In genomic region chr13:114155923-114156883, GRCh38 we compare ENCODE assay signal across 14 cellular contexts. TPM values are rescaled to one million over a fixed set of nuclear protein-coding genes. Genes with fewer than 3 reads are reported as not detected.
DNase-seq lines count a peak whose midpoint lies in the region; ATAC-seq and TF ChIP-seq lines count a peak whose summit lies in the region.
"Had no signal": no experiment of that assay in that cellular context is flagged by ENCODE, and none has a peak within 500 bp of the region (broad histone marks: within the 10 kb centered on the region; RNA-seq: fewer than 3 reads in every experiment).

No MANE protein-coding gene starts in this region.

- peak overlapping the region; percentile 62 to 82 (median 78) for H3K4me3 Mint-ChIP-seq in CD4-positive, CD25-positive, alpha-beta regulatory T cell
- peak overlapping the region; percentile 33 for H3K4me3 Mint-ChIP-seq in activated CD8-positive, alpha-beta T cell treated with anti-CD3 and anti-CD28 coated beads, Interleukin-2, amount 10 ng/mL, durations not matched to agents 7 days and 5 days

- CTCF ChIA-PET in activated CD8-positive, alpha-beta T cell treated with anti-CD3 and anti-CD28 coated beads, Interleukin-2, amount 10 ng/mL, durations not matched to agents 7 days and 5 days (lab: Charles Lee) = no interaction called here
- CTCF ChIA-PET in GM10248 (lab: Yijun Ruan, JAX) = no interaction called here

- H3K4me1 Mint-ChIP-seq in CD4-positive, CD25-positive, alpha-beta regulatory T cell = peaks cover 36 to 83% (median 69%) of the 10 kb centered on the region in 4 donors
- peaks cover 62% of the 10 kb centered on the region for H3K4me1 Mint-ChIP-seq in activated CD8-positive, alpha-beta T cell treated with anti-CD3 and anti-CD28 coated beads, Interleukin-2, amount 10 ng/mL, durations not matched to agents 7 days and 5 days (ENCODE audit: low read depth)

- POLR2A ChIA-PET in activated CD8-positive, alpha-beta T cell treated with anti-CD3 and anti-CD28 coated beads, Interleukin-2, amount 10 ng/mL, durations not matched to agents 7 days and 5 days (lab: Charles Lee) = no interaction called here
- POLR2A ChIA-PET in GM10248 (lab: Yijun Ruan, JAX) = no interaction called here

- intact Hi-C loops in mucosa of descending colon (cut with DNase I, micrococcal nuclease) = no loop called here

- no peak for TF ChIP-seq CTCF in mucosa of descending colon (IDR thresholded peaks at IDR 0.05)
- TF ChIP-seq CTCF in GM10248 (IDR thresholded peaks at IDR 0.05; ENCODE audit: control extremely low read depth, extremely low read depth, low read depth, missing control alignments) = no peak
- no peak for TF ChIP-seq CTCF in suprapubic skin (IDR thresholded peaks at IDR 0.05)

- ATAC-seq in CD4-positive, CD25-positive, alpha-beta regulatory T cell (ENCODE audit: low read depth in 2 of 2) = no peak
- peak; percentile 45 for ATAC-seq in activated CD8-positive, alpha-beta T cell treated with anti-CD3 and anti-CD28 coated beads, Interleukin-2, amount 10 ng/mL, durations not matched to agents 7 days and 5 days
- peak; percentile 4 for ATAC-seq in mucosa of descending colon
- ATAC-seq: sciatic nerve had no signal

- H3K27me3 ChIP-seq in CD4-positive, CD25-positive, alpha-beta regulatory T cell (ENCODE audit: control insufficient read depth, insufficient read depth, low read length) = no peaks in the 10 kb centered on the region
- no peaks in the 10 kb centered on the region; the same call in 1 of the 2 replicates for H3K27me3 ChIP-seq in H7 (ENCODE audit: control insufficient read depth, insufficient read depth, low read length)
- H3K27me3 ChIP-seq in suprapubic skin = no peaks in the 10 kb centered on the region
- H3K27me3 ChIP-seq: cardiac muscle cell had no signal

- peaks cover 5% of the 10 kb centered on the region for H3K36me3 Mint-ChIP-seq in CD4-positive, CD25-positive, alpha-beta regulatory T cell
- H3K36me3 Mint-ChIP-seq in activated CD8-positive, alpha-beta T cell treated with anti-CD3 and anti-CD28 coated beads, Interleukin-2, amount 10 ng/mL, durations not matched to agents 7 days and 5 days (ENCODE audit: low read depth) = no peaks in the 10 kb centered on the region

- peaks cover 0 to 6% (median 3%) of the 10 kb centered on the region in 7 donors for H3K9me3 Mint-ChIP-seq in CD4-positive, CD25-positive, alpha-beta regulatory T cell
- no peaks in the 10 kb centered on the region for H3K9me3 Mint-ChIP-seq in activated CD8-positive, alpha-beta T cell treated with anti-CD3 and anti-CD28 coated beads, Interleukin-2, amount 10 ng/mL, durations not matched to agents 7 days and 5 days (ENCODE audit: insufficient read depth)

- peak overlapping the region; percentile 37 for H3K4me3 ChIP-seq in CD4-positive, CD25-positive, alpha-beta regulatory T cell (ENCODE audit: low read depth, low read length)
- no peak overlapping the region for H3K4me3 ChIP-seq in H7 (ENCODE audit: insufficient read depth, low read depth, low read length)
- no peak overlapping the region for H3K4me3 ChIP-seq in mucosa of descending colon
- H3K4me3 ChIP-seq in suprapubic skin = no peak overlapping the region
- H3K4me3 ChIP-seq: cardiac muscle cell had no signal

- H3K9me3 ChIP-seq in CD4-positive, CD25-positive, alpha-beta regulatory T cell (ENCODE audit: control insufficient read depth in 2 of 2, low read length in 2 of 2) = no peaks in the 10 kb centered on the region
- H3K9me3 ChIP-seq in mucosa of descending colon (no peaks in the 10 kb centered on the region), suprapubic skin (no peaks in the 10 kb centered on the region)

- peak overlapping the region; percentile 77 for H3K27ac ChIP-seq in CD4-positive, CD25-positive, alpha-beta regulatory T cell (ENCODE audit: insufficient read depth, low read length, poor library complexity, severe bottlenecking)
- H3K27ac ChIP-seq in suprapubic skin = no peak overlapping the region
- H3K27ac ChIP-seq: cardiac muscle cell, epithelial cell of prostate had no signal

- peaks cover 57% of the 10 kb centered on the region for H3K4me1 ChIP-seq in CD4-positive, CD25-positive, alpha-beta regulatory T cell (ENCODE audit: control insufficient read depth, insufficient read depth, low read length, poor library complexity, severe bottlenecking)
- H3K4me1 ChIP-seq in mucosa of descending colon (ENCODE audit: low read depth) (peaks cover 7% of the 10 kb centered on the region), suprapubic skin (peaks cover 8% of the 10 kb centered on the region)

- no peak for TF ChIP-seq POLR2A in suprapubic skin (IDR thresholded peaks at IDR 0.05)

- peaks cover 11% of the 10 kb centered on the region for H3K27me3 Mint-ChIP-seq in CD4-positive, CD25-positive, alpha-beta regulatory T cell
- peaks cover 44% of the 10 kb centered on the region for H3K27me3 Mint-ChIP-seq in activated CD8-positive, alpha-beta T cell treated with anti-CD3 and anti-CD28 coated beads, Interleukin-2, amount 10 ng/mL, durations not matched to agents 7 days and 5 days (ENCODE audit: low read depth)

- no peak for TF ChIP-seq EP300 in suprapubic skin (IDR thresholded peaks at IDR 0.05)

- 43% methylated on average over 10 of the region's 19 CpGs for WGBS in suprapubic skin

- no peaks in the 10 kb centered on the region for H3K36me3 ChIP-seq in CD4-positive, CD25-positive, alpha-beta regulatory T cell (ENCODE audit: control insufficient read depth, insufficient read depth, low read length)
- H3K36me3 ChIP-seq in H7 (replicated peaks; ENCODE audit: control insufficient read depth, insufficient read depth, low read length) = no peaks in the 10 kb centered on the region
- no peaks in the 10 kb centered on the region for H3K36me3 ChIP-seq in mucosa of descending colon (ENCODE audit: low read depth)
- H3K36me3 ChIP-seq in suprapubic skin = no peaks in the 10 kb centered on the region
- H3K36me3 ChIP-seq: cardiac muscle cell had no signal

- peak in 1 of 3 donors; percentile 43 for DNase-seq in CD4-positive, CD25-positive, alpha-beta regulatory T cell
- DNase-seq in H7 (peak; percentile 55), mucosa of descending colon (peak in 2 of 3 donors; percentile 24 to 55), UCSD-AML1 (lab: John Stamatoyannopoulos, UW; ENCODE audit: unreplicated experiment) (no peak), GM10248 (ENCODE audit: extremely low spot score) (no peak), NCI-H187 treated with DMSO at 0.1 percent for 48 hours (lab: John Stamatoyannopoulos, UW) (no peak), suprapubic skin (ENCODE audit: low spot score in 2 of 2) (no peak)
- no peak for DNase-seq in activated CD8-positive, alpha-beta T cell treated with anti-CD3 and anti-CD28 coated beads, Interleukin-2, amount 10 ng/mL, durations not matched to agents 7 days and 5 days
- DNase-seq: Kasumi-1, NCI-H1930, SIG-M5 had no signal

- peak overlapping the region; percentile 78 to 95 (median 93) for H3K27ac Mint-ChIP-seq in CD4-positive, CD25-positive, alpha-beta regulatory T cell
- H3K27ac Mint-ChIP-seq in activated CD8-positive, alpha-beta T cell treated with anti-CD3 and anti-CD28 coated beads, Interleukin-2, amount 10 ng/mL, durations not matched to agents 7 days and 5 days = peak overlapping the region; percentile 80

RNA-seq across cellular contexts. Expression of gene CFAP97D2, which starts 22.9 kb away (rescaled TPM):
- total RNA-seq in CD4-positive, CD25-positive, alpha-beta regulatory T cell = not detected
- polyA plus RNA-seq in CD4-positive, CD25-positive, alpha-beta regulatory T cell = under 1 TPM in 2 of 4 donors, not detected in 2; 0.22 to 0.86 TPM
- not detected in 2 replicates for total RNA-seq in H7 (2014; rRNA removed; shearing (Covaris generic))
- not detected for total RNA-seq in activated CD8-positive, alpha-beta T cell treated with anti-CD3 and anti-CD28 coated beads, Interleukin-2, amount 10 ng/mL, durations not matched to agents 7 days and 5 days
- total RNA-seq in mucosa of descending colon (not detected), suprapubic skin (not detected)
- total RNA-seq: cardiac muscle cell, sciatic nerve had no signal
- polyA plus RNA-seq: cardiac muscle cell had no signal

RNA-seq across cellular contexts. Expression of gene RASA3, which starts 23.8 kb away (rescaled TPM):
- 265 TPM for total RNA-seq in CD4-positive, CD25-positive, alpha-beta regulatory T cell
- polyA plus RNA-seq in CD4-positive, CD25-positive, alpha-beta regulatory T cell = 100 to 1,000 TPM in 1 of 4 donors, 10 to 100 TPM in 3; 93.8 to 116 (median 99.6) TPM
- total RNA-seq in H7 (2014; rRNA removed; shearing (Covaris generic)) = 15.3 and 16.5 TPM in 2 replicates
- 10 to 100 TPM; 36.9 to 39.3 TPM for total RNA-seq in activated CD8-positive, alpha-beta T cell treated with anti-CD3 and anti-CD28 coated beads, Interleukin-2, amount 10 ng/mL, durations not matched to agents 7 days and 5 days
- total RNA-seq in mucosa of descending colon (10 to 100 TPM in 1 of 3 donors, 1 to 10 TPM in 2; 7.9 to 19.0 (median 8.4) TPM), suprapubic skin (10 to 100 TPM; 15.3 to 37.1 (median 16.4) TPM)

Comparison
In these comparisons a context has a peak if more than half of its experiments do, and no peak if none do; other contexts are left out.
1. ATAC-seq: peak in activated CD8-positive, alpha-beta T cell treated with anti-CD3 and anti-CD28 coated beads, Interleukin-2, amount 10 ng/mL, durations not matched to agents 7 days and 5 days (single experiment) and mucosa of descending colon (single experiment); none in CD4-positive, CD25-positive, alpha-beta regulatory T cell (0 of 2).
2. DNase-seq: peak in H7 (single experiment) and mucosa of descending colon (2 of 3); none in activated CD8-positive, alpha-beta T cell treated with anti-CD3 and anti-CD28 coated beads, Interleukin-2, amount 10 ng/mL, durations not matched to agents 7 days and 5 days (single experiment), UCSD-AML1 (single experiment), GM10248 (single experiment), NCI-H187 treated with DMSO at 0.1 percent for 48 hours (single experiment) and suprapubic skin (0 of 2).